22 cellular contexts compared by ENCODE assay signal in the genomic region with DNA sequence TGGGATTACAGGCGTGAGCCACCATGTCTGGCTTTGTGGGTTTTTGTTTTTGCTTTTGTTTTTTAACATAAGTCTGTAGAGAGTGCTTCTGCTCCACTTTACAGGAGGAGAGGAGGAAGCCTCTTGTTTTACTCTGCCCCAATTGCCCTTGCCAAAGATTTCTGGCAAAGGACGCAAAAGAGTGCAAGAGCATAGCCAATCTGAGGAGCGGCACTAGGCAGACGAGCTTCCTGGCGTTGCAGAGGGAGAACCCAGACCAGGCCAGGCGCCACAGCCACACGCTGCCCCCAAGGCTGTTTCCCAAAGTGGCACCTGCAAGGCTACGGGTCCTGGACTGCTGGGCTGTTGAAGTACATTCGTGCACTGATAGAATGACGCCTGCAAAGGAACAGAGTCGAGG.
"Had no signal": no experiment of that assay in that cellular context is flagged by ENCODE, and none has a peak within 500 bp of the region (broad histone marks: within the 10 kb centered on the region; RNA-seq: fewer than 3 reads in every experiment).

No MANE protein-coding gene starts in this region.

- H3K9me3 ChIP-seq: gastrocnemius medialis, heart right ventricle, neutrophil, right atrium auricular region, suprapubic skin, thyroid gland had no signal

- H3K4me1 ChIP-seq: suprapubic skin, thyroid gland had no signal

- H3K27me3 ChIP-seq: dorsolateral prefrontal cortex, gastrocnemius medialis, right atrium auricular region, suprapubic skin, thyroid gland had no signal

- H3K36me3 ChIP-seq: gastrocnemius medialis, heart right ventricle, neutrophil, right atrium auricular region, suprapubic skin, thyroid gland had no signal

- H3K27ac ChIP-seq: dorsolateral prefrontal cortex, heart right ventricle, neutrophil, right atrium auricular region, suprapubic skin, thyroid gland had no signal

- H3K4me3 ChIP-seq: dorsolateral prefrontal cortex, heart right ventricle, lung, right atrium auricular region, smooth muscle cell, suprapubic skin, thyroid gland had no signal

- ATAC-seq: esophagus mucosa; left ventricle myocardium superior; naive thymus-derived CD4-positive, alpha-beta T cell had no signal

- FAIRE-seq: endometrium, urothelium cell line had no signal

- H3K4me2 ChIP-seq: smooth muscle cell had no signal

- DNase-seq: cortex of kidney; dorsolateral prefrontal cortex; effector CD8-positive, alpha-beta T cell; heart right ventricle; hypothalamus; islet precursor cell; left ventricle myocardium superior; naive thymus-derived CD4-positive, alpha-beta T cell; nephron progenitor cell; posterior cingulate gyrus; stimulated activated CD4-positive, alpha-beta T cell treated with anti-CD3 and anti-CD28 coated beads, Interleukin-2, amount 100 ng/mL, for 48 hours; stimulated activated naive CD4-positive, alpha-beta T cell treated with Interleukin-2 at 50 U/mL for 16 hours; thyroid gland had no signal
